14 cellular contexts compared by ENCODE assay signal in genomic region chr7:150603600-150603999, GRCh38. TPM values are rescaled to one million over a fixed set of nuclear protein-coding genes. Genes with fewer than 3 reads are reported as not detected.
DNase-seq lines count a peak whose midpoint lies in the region; ATAC-seq and TF ChIP-seq lines count a peak whose summit lies in the region.
"Not testable (repeated sequence)": the region's sequence is repeated elsewhere in the genome, so short reads cannot be mapped to it uniquely, and the experiment has no call there.
"Had no signal": no experiment of that assay in that cellular context is flagged by ENCODE, and none has a peak within 500 bp of the region (broad histone marks: within the 10 kb centered on the region; RNA-seq: fewer than 3 reads in every experiment).

No MANE protein-coding gene starts in this region.

- DNase-seq in activated CD4-positive, alpha-beta memory T cell treated with anti-CD3 and anti-CD28 coated beads for 36 hours; activated T-helper 1 cell treated with anti-CD3 and anti-CD28 coated beads, Interleukin-12 subunit alpha, Interleukin-12 subunit beta, Interleukin-2, Interleukin-4 antibody, amounts not matched to agents 30 ng/mL and 10 ng/mL and 1 ng/mL, durations not matched to agents 14 hours and 24 hours and 36 hours (ENCODE audit: low spot score); left ventricle myocardium inferior; gastrocnemius medialis: not testable (repeated sequence)
- DNase-seq in dermis blood vessel endothelial cell, result peak; percentile 64

- H3K36me3 Mint-ChIP-seq in T-helper 1 cell treated with Interleukin-12 subunit alpha and Interleukin-12 subunit beta and Interleukin-4 antibody, amounts not matched to agents 30 μg/mL and 1 μg/mL, for 36 hours (ENCODE audit: low read depth), result peaks cover 35% of the 10 kb centered on the region
- H3K36me3 Mint-ChIP-seq in activated CD4-positive, alpha-beta memory T cell treated with anti-CD3 and anti-CD28 coated beads for 36 hours, result peaks cover 11% of the 10 kb centered on the region
- H3K36me3 Mint-ChIP-seq in activated T-helper 1 cell treated with anti-CD3 and anti-CD28 coated beads, Interleukin-12 subunit alpha, Interleukin-12 subunit beta, Interleukin-2, Interleukin-4 antibody, amounts not matched to agents 30 ng/mL and 10 ng/mL and 1 ng/mL, durations not matched to agents 14 hours and 24 hours and 36 hours (ENCODE audit: low read depth), result peaks cover 28% of the 10 kb centered on the region
- H3K36me3 Mint-ChIP-seq in activated naive CD8-positive, alpha-beta T cell, result peaks cover 15% of the 10 kb centered on the region

- in situ Hi-C loops in gastrocnemius medialis (cut with MboI; ENCODE audit: low sequenced_read_pairs in 4 of 4), result not testable (repeated sequence)

- peaks cover 10% of the 10 kb centered on the region for H3K9me3 ChIP-seq in left ventricle myocardium inferior (replicated peaks)
- H3K9me3 ChIP-seq in gastrocnemius medialis, result not testable (repeated sequence)

- peak overlapping the region; percentile 48 for H3K4me3 Mint-ChIP-seq in T-helper 1 cell treated with Interleukin-12 subunit alpha and Interleukin-12 subunit beta and Interleukin-4 antibody, amounts not matched to agents 30 μg/mL and 1 μg/mL, for 36 hours
- H3K4me3 Mint-ChIP-seq in activated CD4-positive, alpha-beta memory T cell treated with anti-CD3 and anti-CD28 coated beads for 36 hours; activated T-helper 1 cell treated with anti-CD3 and anti-CD28 coated beads, Interleukin-12 subunit alpha, Interleukin-12 subunit beta, Interleukin-2, Interleukin-4 antibody, amounts not matched to agents 30 ng/mL and 10 ng/mL and 1 ng/mL, durations not matched to agents 14 hours and 24 hours and 36 hours: not testable (repeated sequence)
- H3K4me3 Mint-ChIP-seq in activated naive CD8-positive, alpha-beta T cell, result peak overlapping the region; percentile 30

- H3K27ac ChIP-seq in left ventricle myocardium inferior (replicated peaks) (peak overlapping the region; percentile 81), gastrocnemius medialis (peak overlapping the region; percentile 10 to 67 (median 41))

- not testable (repeated sequence) for TF ChIP-seq POLR2A in gastrocnemius medialis (IDR thresholded peaks at IDR 0.05)

- H3K9me3 Mint-ChIP-seq in T-helper 1 cell treated with Interleukin-12 subunit alpha and Interleukin-12 subunit beta and Interleukin-4 antibody, amounts not matched to agents 30 μg/mL and 1 μg/mL, for 36 hours, result peaks cover 35% of the 10 kb centered on the region
- peaks cover 31% of the 10 kb centered on the region for H3K9me3 Mint-ChIP-seq in activated CD4-positive, alpha-beta memory T cell treated with anti-CD3 and anti-CD28 coated beads for 36 hours
- peaks cover 31% of the 10 kb centered on the region for H3K9me3 Mint-ChIP-seq in activated T-helper 1 cell treated with anti-CD3 and anti-CD28 coated beads, Interleukin-12 subunit alpha, Interleukin-12 subunit beta, Interleukin-2, Interleukin-4 antibody, amounts not matched to agents 30 ng/mL and 10 ng/mL and 1 ng/mL, durations not matched to agents 14 hours and 24 hours and 36 hours
- not testable (repeated sequence) for H3K9me3 Mint-ChIP-seq in activated naive CD8-positive, alpha-beta T cell (ENCODE audit: low read depth)

- intact Hi-C loops in activated CD4-positive, alpha-beta memory T cell treated with anti-CD3 and anti-CD28 coated beads for 36 hours (cut with micrococcal nuclease); activated T-helper 1 cell treated with anti-CD3 and anti-CD28 coated beads, Interleukin-12 subunit alpha, Interleukin-12 subunit beta, Interleukin-2, Interleukin-4 antibody, amounts not matched to agents 30 ng/mL and 10 ng/mL and 1 ng/mL, durations not matched to agents 14 hours and 24 hours and 36 hours (cut with micrococcal nuclease); left ventricle myocardium inferior (cut with micrococcal nuclease); gastrocnemius medialis (cut with DNase I; ENCODE audit: low total_unique reads): not testable (repeated sequence)

- peak; percentile 51 to 65 for ATAC-seq in gastrocnemius medialis

- H3K4me3 ChIP-seq in left ventricle myocardium inferior, gastrocnemius medialis: not testable (repeated sequence)

- H3K4me1 ChIP-seq in left ventricle myocardium inferior, gastrocnemius medialis: not testable (repeated sequence)

- H3K4me1 Mint-ChIP-seq in T-helper 1 cell treated with Interleukin-12 subunit alpha and Interleukin-12 subunit beta and Interleukin-4 antibody, amounts not matched to agents 30 μg/mL and 1 μg/mL, for 36 hours (ENCODE audit: low read depth), result peaks cover 30% of the 10 kb centered on the region
- peaks cover 41% of the 10 kb centered on the region for H3K4me1 Mint-ChIP-seq in activated CD4-positive, alpha-beta memory T cell treated with anti-CD3 and anti-CD28 coated beads for 36 hours (ENCODE audit: low read depth)
- peaks cover 47% of the 10 kb centered on the region for H3K4me1 Mint-ChIP-seq in activated T-helper 1 cell treated with anti-CD3 and anti-CD28 coated beads, Interleukin-12 subunit alpha, Interleukin-12 subunit beta, Interleukin-2, Interleukin-4 antibody, amounts not matched to agents 30 ng/mL and 10 ng/mL and 1 ng/mL, durations not matched to agents 14 hours and 24 hours and 36 hours (ENCODE audit: low read depth)
- H3K4me1 Mint-ChIP-seq in activated naive CD8-positive, alpha-beta T cell (ENCODE audit: low read depth), result peaks cover 70% of the 10 kb centered on the region

- CTCF ChIA-PET in activated CD4-positive, alpha-beta memory T cell treated with anti-CD3 and anti-CD28 coated beads for 36 hours (lab: Charles Lee), result not testable (repeated sequence)

- H3K36me3 ChIP-seq in left ventricle myocardium inferior, gastrocnemius medialis: not testable (repeated sequence)

- H3K27me3 Mint-ChIP-seq in T-helper 1 cell treated with Interleukin-12 subunit alpha and Interleukin-12 subunit beta and Interleukin-4 antibody, amounts not matched to agents 30 μg/mL and 1 μg/mL, for 36 hours (ENCODE audit: low read depth); activated CD4-positive, alpha-beta memory T cell treated with anti-CD3 and anti-CD28 coated beads for 36 hours; activated T-helper 1 cell treated with anti-CD3 and anti-CD28 coated beads, Interleukin-12 subunit alpha, Interleukin-12 subunit beta, Interleukin-2, Interleukin-4 antibody, amounts not matched to agents 30 ng/mL and 10 ng/mL and 1 ng/mL, durations not matched to agents 14 hours and 24 hours and 36 hours (ENCODE audit: insufficient read depth); activated naive CD8-positive, alpha-beta T cell: not testable (repeated sequence)

- POLR2A ChIA-PET in activated CD4-positive, alpha-beta memory T cell treated with anti-CD3 and anti-CD28 coated beads for 36 hours (lab: Charles Lee), result not testable (repeated sequence)

- not testable (repeated sequence) for TF ChIP-seq CTCF in left ventricle myocardium inferior (IDR thresholded peaks at IDR 0.05; ENCODE audit: borderline replicate concordance); gastrocnemius medialis (IDR thresholded peaks at IDR 0.05 in 4 of 5, conservative IDR thresholded peaks at IDR 0.05 in 1 of 5)

- not testable (repeated sequence) for H3K27me3 ChIP-seq in left ventricle myocardium inferior (ENCODE audit: low read depth); gastrocnemius medialis

- peak overlapping the region; percentile 86 for H3K27ac Mint-ChIP-seq in T-helper 1 cell treated with Interleukin-12 subunit alpha and Interleukin-12 subunit beta and Interleukin-4 antibody, amounts not matched to agents 30 μg/mL and 1 μg/mL, for 36 hours
- H3K27ac Mint-ChIP-seq in activated CD4-positive, alpha-beta memory T cell treated with anti-CD3 and anti-CD28 coated beads for 36 hours, result peak overlapping the region; percentile 39
- peak overlapping the region; percentile 24 for H3K27ac Mint-ChIP-seq in activated T-helper 1 cell treated with anti-CD3 and anti-CD28 coated beads, Interleukin-12 subunit alpha, Interleukin-12 subunit beta, Interleukin-2, Interleukin-4 antibody, amounts not matched to agents 30 ng/mL and 10 ng/mL and 1 ng/mL, durations not matched to agents 14 hours and 24 hours and 36 hours
- H3K27ac Mint-ChIP-seq in activated naive CD8-positive, alpha-beta T cell, result peak overlapping the region; percentile 85

RNA-seq across cellular contexts. Expression of gene GIMAP6, which starts 28.6 kb away (rescaled TPM):
- 10 to 100 TPM; 28.9 to 30.2 TPM for total RNA-seq in activated CD4-positive, alpha-beta memory T cell treated with anti-CD3 and anti-CD28 coated beads for 36 hours
- 38.7 and 41.3 TPM in 2 replicates for total RNA-seq in activated T-helper 1 cell treated with anti-CD3 and anti-CD28 coated beads, Interleukin-12 subunit alpha, Interleukin-12 subunit beta, Interleukin-2, Interleukin-4 antibody, amounts not matched to agents 30 ng/mL and 10 ng/mL and 1 ng/mL, durations not matched to agents 14 hours and 24 hours and 36 hours
- 262 and 355 TPM in 2 replicates for total RNA-seq in dermis blood vessel endothelial cell
- total RNA-seq in left ventricle myocardium inferior, result 24.3 TPM
- 10 to 100 TPM in 3 of 4 donors, 1 to 10 TPM in 1; 8.5 to 27.8 (median 12.4) TPM for total RNA-seq in gastrocnemius medialis
- total RNA-seq: A673, HepG2, HFFc6, NCI-H460, PC-9 had no signal

RNA-seq across cellular contexts. Expression of gene GIMAP4, which starts 36.4 kb away (rescaled TPM):
- 100 to 1,000 TPM; 128 to 140 TPM for total RNA-seq in activated CD4-positive, alpha-beta memory T cell treated with anti-CD3 and anti-CD28 coated beads for 36 hours
- total RNA-seq in activated T-helper 1 cell treated with anti-CD3 and anti-CD28 coated beads, Interleukin-12 subunit alpha, Interleukin-12 subunit beta, Interleukin-2, Interleukin-4 antibody, amounts not matched to agents 30 ng/mL and 10 ng/mL and 1 ng/mL, durations not matched to agents 14 hours and 24 hours and 36 hours, result 84.2 and 87.4 TPM in 2 replicates
- total RNA-seq in dermis blood vessel endothelial cell (388 and 408 TPM in 2 replicates), left ventricle myocardium inferior (31.2 TPM), gastrocnemius medialis (10 to 100 TPM; 11.9 to 16.9 (median 15.0) TPM)
- total RNA-seq: A673, HepG2, HFFc6, HT1080, NCI-H460, PC-9, RPMI7951 had no signal

Comparison
In these comparisons a context has a peak if more than half of its experiments do, and no peak if none do; other contexts are left out.
1. H3K27ac Mint-ChIP-seq: peak in every context shown above with its lines; median percentile 86 in T-helper 1 cell treated with Interleukin-12 subunit alpha and Interleukin-12 subunit beta and Interleukin-4 antibody, amounts not matched to agents 30 μg/mL and 1 μg/mL, for 36 hours; 85 in activated naive CD8-positive, alpha-beta T cell; 39 in activated CD4-positive, alpha-beta memory T cell treated with anti-CD3 and anti-CD28 coated beads for 36 hours; 24 in activated T-helper 1 cell treated with anti-CD3 and anti-CD28 coated beads, Interleukin-12 subunit alpha, Interleukin-12 subunit beta, Interleukin-2, Interleukin-4 antibody, amounts not matched to agents 30 ng/mL and 10 ng/mL and 1 ng/mL, durations not matched to agents 14 hours and 24 hours and 36 hours.